ENCODE assay signal across 16 cellular contexts in the genomic region with DNA sequence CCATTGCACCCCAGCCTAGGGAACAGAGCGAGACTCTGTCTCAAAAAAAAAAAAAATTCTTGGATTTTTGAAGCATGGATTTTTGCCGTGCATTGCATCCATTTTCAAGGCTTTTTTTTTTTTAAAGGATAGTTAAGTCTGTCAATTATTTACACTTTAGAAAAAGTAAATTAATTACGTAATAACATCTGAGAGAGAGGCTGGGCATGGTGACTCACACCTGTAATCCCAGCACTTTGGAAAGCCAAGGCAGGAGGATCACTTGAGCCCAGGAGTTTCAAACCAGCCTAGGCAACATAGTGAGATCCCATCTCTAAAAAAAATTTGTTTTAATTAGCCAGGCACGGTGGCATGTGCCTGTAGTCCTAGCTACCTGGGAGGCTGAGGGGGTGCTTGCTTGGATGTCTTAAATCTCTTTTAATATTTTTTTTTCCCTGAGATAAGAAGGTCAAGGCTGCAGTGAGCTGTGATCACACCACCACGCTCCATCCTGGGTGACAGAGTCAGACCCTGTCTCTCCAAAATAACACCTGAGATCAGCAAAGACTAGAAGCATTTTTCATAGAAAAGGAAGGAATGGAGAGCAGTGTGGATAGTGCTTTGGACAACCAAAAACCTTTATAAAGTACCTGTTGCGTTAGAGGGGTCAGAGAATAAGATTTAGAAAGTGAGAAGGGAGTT. TPM values are rescaled to one million over a fixed set of nuclear protein-coding genes. Genes with fewer than 3 reads are reported as not detected.
DNase-seq lines count a peak whose midpoint lies in the region; ATAC-seq, FAIRE-seq and TF ChIP-seq lines count a peak whose summit lies in the region.
"Had no signal": no experiment of that assay in that cellular context is flagged by ENCODE, and none has a peak within 500 bp of the region (broad histone marks: within the 10 kb centered on the region; RNA-seq: fewer than 3 reads in every experiment).

No MANE protein-coding gene starts in this region.

- H3K27ac ChIP-seq in naive thymus-derived CD4-positive, alpha-beta T cell (ENCODE audit: low read depth, low read length) = peak overlapping the region; percentile 75
- no peak overlapping the region for H3K27ac ChIP-seq in prostate gland
- H3K27ac ChIP-seq: colonic mucosa, sigmoid colon, upper lobe of right lung had no signal

- no peak for TF ChIP-seq POLR2A in prostate gland (IDR thresholded peaks at IDR 0.05)

- FAIRE-seq in bronchial epithelial cell (lab: Jason Lieb, UNC) = no peak

- no peak overlapping the region for H3K4me3 ChIP-seq in bronchial epithelial cell (ENCODE audit: low read depth, low read length)
- no peak overlapping the region for H3K4me3 ChIP-seq in naive thymus-derived CD4-positive, alpha-beta T cell (ENCODE audit: low read length)
- H3K4me3 ChIP-seq in prostate gland = no peak overlapping the region
- H3K4me3 ChIP-seq: colonic mucosa, sigmoid colon, upper lobe of right lung had no signal

- peaks cover 53% of the 10 kb centered on the region for H3K4me1 Mint-ChIP-seq in activated CD4-positive, alpha-beta T cell treated with anti-CD3 and anti-CD28 coated beads, Interleukin-2, amount 10 ng/mL, durations not matched to agents 7 days and 5 days
- peaks cover 22 to 73% (median 62%) of the 10 kb centered on the region in 7 donors for H3K4me1 Mint-ChIP-seq in naive thymus-derived CD4-positive, alpha-beta T cell

- ATAC-seq in naive thymus-derived CD4-positive, alpha-beta T cell = no peak
- ATAC-seq: upper lobe of right lung had no signal

- H3K9me3 Mint-ChIP-seq in activated CD4-positive, alpha-beta T cell treated with anti-CD3 and anti-CD28 coated beads, Interleukin-2, amount 10 ng/mL, durations not matched to agents 7 days and 5 days = peaks cover under 1% of the 10 kb centered on the region
- peaks cover 0 to 7% (median 1%) of the 10 kb centered on the region in 11 donors for H3K9me3 Mint-ChIP-seq in naive thymus-derived CD4-positive, alpha-beta T cell

- H3K36me3 ChIP-seq in bronchial epithelial cell (ENCODE audit: control insufficient read depth, insufficient read depth, low read length) = no peaks in the 10 kb centered on the region
- no peaks in the 10 kb centered on the region for H3K36me3 ChIP-seq in naive thymus-derived CD4-positive, alpha-beta T cell (ENCODE audit: control insufficient read depth in 2 of 3, insufficient read depth in 3 of 3, low read length in 3 of 3)
- no peaks in the 10 kb centered on the region for H3K36me3 ChIP-seq in prostate gland
- H3K36me3 ChIP-seq: colonic mucosa, sigmoid colon, upper lobe of right lung had no signal

- no peaks in the 10 kb centered on the region for H3K27me3 Mint-ChIP-seq in activated CD4-positive, alpha-beta T cell treated with anti-CD3 and anti-CD28 coated beads, Interleukin-2, amount 10 ng/mL, durations not matched to agents 7 days and 5 days
- no peaks in the 10 kb centered on the region for H3K27me3 Mint-ChIP-seq in naive thymus-derived CD4-positive, alpha-beta T cell

- peaks cover 19% of the 10 kb centered on the region for H3K36me3 Mint-ChIP-seq in activated CD4-positive, alpha-beta T cell treated with anti-CD3 and anti-CD28 coated beads, Interleukin-2, amount 10 ng/mL, durations not matched to agents 7 days and 5 days (ENCODE audit: low read depth)
- peaks cover 1 to 25% (median 1%) of the 10 kb centered on the region in 5 donors for H3K36me3 Mint-ChIP-seq in naive thymus-derived CD4-positive, alpha-beta T cell

- peak overlapping the region; percentile 88 for H3K27ac Mint-ChIP-seq in activated CD4-positive, alpha-beta T cell treated with anti-CD3 and anti-CD28 coated beads, Interleukin-2, amount 10 ng/mL, durations not matched to agents 7 days and 5 days
- H3K27ac Mint-ChIP-seq in naive thymus-derived CD4-positive, alpha-beta T cell = peak overlapping the region; percentile 87 to 99 (median 97)

- peaks cover 46 to 56% of the 10 kb centered on the region in 2 donors for H3K4me1 ChIP-seq in naive thymus-derived CD4-positive, alpha-beta T cell (ENCODE audit: control insufficient read depth in 2 of 2, insufficient read depth in 2 of 2, low read length in 2 of 2)
- H3K4me1 ChIP-seq in prostate gland (replicated peaks) = no peaks in the 10 kb centered on the region
- H3K4me1 ChIP-seq: colonic mucosa, sigmoid colon had no signal

- CTCF ChIA-PET in activated CD4-positive, alpha-beta T cell treated with anti-CD3 and anti-CD28 coated beads, Interleukin-2, amount 10 ng/mL, durations not matched to agents 7 days and 5 days (lab: Charles Lee) = interaction anchor here (1.1 to 2.7 kb wide), 6 partner anchors 8 to 54 kb away, joined by 3 to 11 read pairs (median 7); a partner anchor contains a TSS
- CTCF ChIA-PET in naive thymus-derived CD4-positive, alpha-beta T cell (lab: Charles Lee) = interaction anchor here (0.6 to 2.3 kb wide), 6 partner anchors 8 to 54 kb away, joined by 3 to 10 read pairs (median 4); a partner anchor contains a TSS

- 86% methylated on average over 6 of the region's 6 CpGs for WGBS in prostate gland

- H3K4me3 Mint-ChIP-seq in activated CD4-positive, alpha-beta T cell treated with anti-CD3 and anti-CD28 coated beads, Interleukin-2, amount 10 ng/mL, durations not matched to agents 7 days and 5 days = peak overlapping the region; percentile 29
- H3K4me3 Mint-ChIP-seq in naive thymus-derived CD4-positive, alpha-beta T cell = peak overlapping the region in 9 of 10 donors; percentile 37 to 88 (median 71)

- DNase-seq in activated CD4-positive, alpha-beta T cell treated with anti-CD3 and anti-CD28 coated beads, Interleukin-2, amount 10 ng/mL, durations not matched to agents 7 days and 5 days = no peak
- DNase-seq in activated CD4-positive, alpha-beta T cell treated with anti-CD3 and anti-CD28 coated beads for 48 hours = no peak
- DNase-seq in M059J (ENCODE audit: low read depth) (peak; percentile 48), bronchial epithelial cell (ENCODE audit: low read depth) (peak; percentile 72), prostate gland (ENCODE audit: low spot score) (no peak), nucleus accumbens (lab: John Stamatoyannopoulos, UW) (no peak), NCI-H510A (lab: John Stamatoyannopoulos, UW) (no peak)
- no peak for DNase-seq in naive thymus-derived CD4-positive, alpha-beta T cell
- DNase-seq: amniotic stem cell; colonic mucosa; GF-D8; NCI-H2081; SHP77; sigmoid colon; stimulated activated CD4-positive, alpha-beta T cell treated with anti-CD3 and anti-CD28 coated beads, Interleukin-4, amount 100 ng/mL, for 24 hours; upper lobe of right lung had no signal

- POLR2A ChIA-PET in activated CD4-positive, alpha-beta T cell treated with anti-CD3 and anti-CD28 coated beads, Interleukin-2, amount 10 ng/mL, durations not matched to agents 7 days and 5 days (lab: Charles Lee) = interaction anchor here (1.4 kb wide), 1 partner anchor 23 kb away, joined by 4 read pairs; no protein-coding TSS in a partner anchor
- POLR2A ChIA-PET in naive thymus-derived CD4-positive, alpha-beta T cell (lab: Charles Lee) = interaction anchor here (0.6 to 7.6 kb wide), 12 partner anchors 8 to 166 kb away, joined by 3 to 73 read pairs (median 10); a partner anchor contains a TSS

- no peaks in the 10 kb centered on the region for H3K9me3 ChIP-seq in naive thymus-derived CD4-positive, alpha-beta T cell (ENCODE audit: control insufficient read depth in 2 of 3, low read length in 3 of 3)
- H3K9me3 ChIP-seq in prostate gland = no peaks in the 10 kb centered on the region
- H3K9me3 ChIP-seq: colonic mucosa, sigmoid colon, upper lobe of right lung had no signal

- no peaks in the 10 kb centered on the region for H3K27me3 ChIP-seq in bronchial epithelial cell (ENCODE audit: control insufficient read depth, insufficient read depth, low read length)
- no peaks in the 10 kb centered on the region for H3K27me3 ChIP-seq in naive thymus-derived CD4-positive, alpha-beta T cell (ENCODE audit: control insufficient read depth in 2 of 2, insufficient read depth in 2 of 2, low read length in 2 of 2)
- H3K27me3 ChIP-seq in prostate gland (replicated peaks; ENCODE audit: insufficient read depth) = no peaks in the 10 kb centered on the region
- H3K27me3 ChIP-seq: colonic mucosa, upper lobe of right lung had no signal

- no peak for TF ChIP-seq CTCF in bronchial epithelial cell (IDR thresholded peaks at IDR 0.05; ENCODE audit: insufficient read depth, low read length, severe bottlenecking)
- TF ChIP-seq CTCF in prostate gland (IDR thresholded peaks at IDR 0.05) = no peak

- intact Hi-C loops in naive thymus-derived CD4-positive, alpha-beta T cell (cut with micrococcal nuclease) = no loop called here
- intact Hi-C loops in prostate gland (cut with DNase I) = loop anchor here (10.0 kb wide), 1 partner anchor 165 kb away; a partner anchor contains a TSS

RNA-seq across cellular contexts. Expression of a gene that starts 6.8 kb away (rescaled TPM):
- 10 to 100 TPM; 32.1 to 34.2 TPM for total RNA-seq in activated CD4-positive, alpha-beta T cell treated with anti-CD3 and anti-CD28 coated beads, Interleukin-2, amount 10 ng/mL, durations not matched to agents 7 days and 5 days
- total RNA-seq in M059J (2014; rRNA removed; shearing (Covaris generic)) = 7.8 and 8.6 TPM in 2 replicates
- 5.8 and 7.3 TPM in 2 replicates for total RNA-seq in bronchial epithelial cell
- total RNA-seq in naive thymus-derived CD4-positive, alpha-beta T cell = 10 to 100 TPM; 28.8 to 79.0 (median 49.5) TPM
- polyA plus RNA-seq in naive thymus-derived CD4-positive, alpha-beta T cell = 10 to 100 TPM; 14.0 TPM
- 10 to 100 TPM; 16.4 to 22.7 TPM for total RNA-seq in prostate gland

RNA-seq across cellular contexts. Expression of a gene that starts 41.8 kb away (rescaled TPM):
- 10 to 100 TPM; 26.4 to 31.7 TPM for total RNA-seq in activated CD4-positive, alpha-beta T cell treated with anti-CD3 and anti-CD28 coated beads, Interleukin-2, amount 10 ng/mL, durations not matched to agents 7 days and 5 days
- total RNA-seq in M059J (2014; rRNA removed; shearing (Covaris generic)) = 47.6 and 53.6 TPM in 2 replicates
- 23.2 and 25.0 TPM in 2 replicates for total RNA-seq in bronchial epithelial cell
- 10 to 100 TPM; 24.1 to 32.7 (median 27.1) TPM for total RNA-seq in naive thymus-derived CD4-positive, alpha-beta T cell
- polyA plus RNA-seq in naive thymus-derived CD4-positive, alpha-beta T cell = 10 to 100 TPM; 27.6 to 37.3 TPM
- 10 to 100 TPM; 13.7 to 13.9 TPM for total RNA-seq in prostate gland

RNA-seq across cellular contexts. Expression of a gene that starts 54.2 kb away (rescaled TPM):
- 100 to 1,000 TPM; 169 to 191 TPM for total RNA-seq in activated CD4-positive, alpha-beta T cell treated with anti-CD3 and anti-CD28 coated beads, Interleukin-2, amount 10 ng/mL, durations not matched to agents 7 days and 5 days
- 107 and 131 TPM in 2 replicates for total RNA-seq in M059J (2014; rRNA removed; shearing (Covaris generic))
- total RNA-seq in bronchial epithelial cell = 167 and 178 TPM in 2 replicates
- 100 to 1,000 TPM; 129 to 172 (median 160) TPM for total RNA-seq in naive thymus-derived CD4-positive, alpha-beta T cell
- polyA plus RNA-seq in naive thymus-derived CD4-positive, alpha-beta T cell = 100 to 1,000 TPM in 1 of 2 donors, 10 to 100 TPM in 1; 78.2 to 138 TPM
- 10 to 100 TPM; 59.2 to 92.9 TPM for total RNA-seq in prostate gland

Comparison
In these comparisons a context has a peak if more than half of its experiments do, and no peak if none do; other contexts are left out.
1. DNase-seq: peak in M059J (single experiment) and bronchial epithelial cell (single experiment); none in activated CD4-positive, alpha-beta T cell treated with anti-CD3 and anti-CD28 coated beads, Interleukin-2, amount 10 ng/mL, durations not matched to agents 7 days and 5 days (single experiment), activated CD4-positive, alpha-beta T cell treated with anti-CD3 and anti-CD28 coated beads for 48 hours (single experiment), naive thymus-derived CD4-positive, alpha-beta T cell (0 of 9), prostate gland (single experiment), nucleus accumbens (0 of 56) and NCI-H510A (single experiment).